ENCODE assay signal across 1 cellular context in the genomic region with DNA sequence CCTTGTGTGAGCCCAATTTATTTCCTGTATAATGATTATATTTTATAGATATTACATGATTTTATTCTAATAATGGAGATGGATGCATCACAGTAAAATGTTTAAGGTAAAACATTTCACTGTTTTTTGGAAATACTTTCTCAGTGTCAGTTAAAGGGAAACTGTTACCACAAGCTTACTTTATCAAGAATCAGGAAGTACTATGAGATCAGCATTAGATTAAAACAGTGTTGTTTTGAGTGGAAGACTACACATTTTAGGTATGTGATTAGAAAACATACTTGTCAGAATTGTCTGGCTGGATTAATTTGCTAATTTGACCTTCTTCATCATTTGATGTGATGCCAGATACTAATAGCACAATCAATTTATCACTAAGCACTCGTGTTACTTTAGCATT.
TF ChIP-seq lines count a peak whose summit lies in the region.

A gene with protein sequence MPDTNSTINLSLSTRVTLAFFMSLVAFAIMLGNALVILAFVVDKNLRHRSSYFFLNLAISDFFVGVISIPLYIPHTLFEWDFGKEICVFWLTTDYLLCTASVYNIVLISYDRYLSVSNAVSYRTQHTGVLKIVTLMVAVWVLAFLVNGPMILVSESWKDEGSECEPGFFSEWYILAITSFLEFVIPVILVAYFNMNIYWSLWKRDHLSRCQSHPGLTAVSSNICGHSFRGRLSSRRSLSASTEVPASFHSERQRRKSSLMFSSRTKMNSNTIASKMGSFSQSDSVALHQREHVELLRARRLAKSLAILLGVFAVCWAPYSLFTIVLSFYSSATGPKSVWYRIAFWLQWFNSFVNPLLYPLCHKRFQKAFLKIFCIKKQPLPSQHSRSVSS (plus strand): TSS at position 250 of the 400 bp plus-strand sequence. CDS start 92 bp downstream, at position 342.

TF ChIP-seq in endothelial cell of umbilical vein, 7 proteins besides CTCF, POLR2A, EP300 and RAD21:
- TF ChIP-seq, protein P1, sequence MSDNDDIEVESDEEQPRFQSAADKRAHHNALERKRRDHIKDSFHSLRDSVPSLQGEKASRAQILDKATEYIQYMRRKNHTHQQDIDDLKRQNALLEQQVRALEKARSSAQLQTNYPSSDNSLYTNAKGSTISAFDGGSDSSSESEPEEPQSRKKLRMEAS (IDR thresholded peaks at IDR 0.05; ENCODE audit: insufficient read depth, insufficient read length) = no peak
- TF ChIP-seq JUN (IDR thresholded peaks at IDR 0.05; ENCODE audit: borderline replicate concordance, insufficient read depth, insufficient read length, low read depth) (no peak), GATA2 (IDR thresholded peaks at IDR 0.05; ENCODE audit: insufficient read depth, insufficient read length, low read depth, low read length) (no peak), POLR2AphosphoS5 (IDR thresholded peaks at IDR 0.05; ENCODE audit: insufficient read depth, low read depth, low read length) (no peak), MYC (IDR thresholded peaks at IDR 0.05; ENCODE audit: low read depth, low read length) (no peak), FOS (IDR thresholded peaks at IDR 0.05; ENCODE audit: borderline replicate concordance, insufficient read depth, low read length) (no peak), EZH2 (IDR thresholded peaks at IDR 0.05; ENCODE audit: borderline replicate concordance, low read depth, low read length, severe bottlenecking) (no peak)
